ENCODE assay signal across 26 cellular contexts in the genomic region with DNA sequence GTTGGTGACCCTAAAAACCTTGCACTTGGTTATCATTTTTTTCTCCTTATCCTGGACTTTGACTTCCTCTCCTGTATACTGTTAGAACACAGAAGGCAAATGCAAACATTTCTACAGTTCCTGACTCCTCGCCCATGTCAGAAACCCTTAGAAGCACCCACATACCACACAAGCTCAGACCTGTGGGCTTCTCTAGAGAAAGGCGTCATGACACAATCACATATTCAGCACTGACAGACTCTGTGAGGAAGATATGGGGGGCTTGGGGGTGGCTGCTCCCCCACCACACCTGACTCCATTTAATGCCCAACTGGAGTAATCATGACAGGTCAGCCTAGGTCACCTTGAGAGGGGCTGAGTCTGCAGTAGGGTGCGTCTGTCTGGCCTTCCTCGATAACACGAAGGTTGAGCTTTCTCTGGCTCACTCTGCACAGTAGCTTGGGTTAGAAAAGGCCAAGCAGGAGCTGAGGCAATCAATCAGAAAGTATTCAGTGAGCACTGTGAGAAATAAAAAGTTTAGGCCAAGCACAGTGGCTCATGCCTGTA. TPM values are rescaled to one million over a fixed set of nuclear protein-coding genes. Genes with fewer than 3 reads are reported as not detected.
"Had no signal": no experiment of that assay in that cellular context is flagged by ENCODE, and none has a peak within 500 bp of the region (broad histone marks: within the 10 kb centered on the region; RNA-seq: fewer than 3 reads in every experiment).

No MANE protein-coding gene starts in this region.

- H3K36me3 ChIP-seq: adrenal gland, brain microvascular endothelial cell, pancreas, stomach, suprapubic skin, tibial artery, upper lobe of right lung had no signal

- DNase-seq: activated CD4-positive, alpha-beta T cell treated with anti-CD3 and anti-CD28 coated beads for 36 hours; activated CD4-positive, CD25-positive, alpha-beta regulatory T cell; activated CD8-positive, alpha-beta memory T cell treated with anti-CD3 and anti-CD28 coated beads for 24 hours; activated effector memory CD4-positive, alpha-beta T cell treated with Interleukin-2 at 50 U/mL for 16 hours; activated naive CD4-positive, alpha-beta T cell treated with Interleukin-2 at 50 U/mL for 16 hours; adrenal gland; brain microvascular endothelial cell; caudate nucleus; dermis blood vessel endothelial cell; effector CD4-positive, alpha-beta T cell; islet precursor cell; left cardiac atrium; left ventricle myocardium superior; naive thymus-derived CD4-positive, alpha-beta T cell; pancreas; psoas muscle; stimulated activated CD4-positive, alpha-beta T cell treated with anti-CD3 and anti-CD28 coated beads, Interleukin-15, amount 100 ng/mL, for 24 hours; stimulated activated CD4-positive, alpha-beta T cell treated with anti-CD3 and anti-CD28 coated beads, Interleukin-2, amount 100 ng/mL, for 24 hours; stimulated activated naive B cell treated with anti-CD40 and anti-IgM and Interleukin-4, amounts not matched to agents 10 μg/mL and 1 μg/mL and 100 μg/mL, for 72 hours; stomach; T-helper 1 cell; tibial artery; upper lobe of right lung had no signal

- H3K4me1 ChIP-seq: adrenal gland, pancreas, psoas muscle, stomach, suprapubic skin, upper lobe of right lung had no signal

- H3K4me3 ChIP-seq: adrenal gland, pancreas, psoas muscle, stomach, suprapubic skin, tibial artery, upper lobe of right lung had no signal

- H3K27me3 ChIP-seq: adrenal gland, brain microvascular endothelial cell, pancreas, stomach, suprapubic skin, tibial artery, upper lobe of right lung had no signal

- H3K4me3 Mint-ChIP-seq: activated CD4-positive, alpha-beta T cell treated with anti-CD3 and anti-CD28 coated beads for 36 hours; activated naive CD8-positive, alpha-beta T cell; naive thymus-derived CD4-positive, alpha-beta T cell; stimulated activated naive B cell treated with anti-CD40 and anti-IgM and Interleukin-4, amounts not matched to agents 10 μg/mL and 1 μg/mL and 100 μg/mL, for 72 hours; T-helper 2 cell treated with Interferon-gamma antibody and Interleukin-4, amounts not matched to agents 5 μg/mL and 100 μg/mL, for 36 hours had no signal

- H3K27ac ChIP-seq: adrenal gland, brain microvascular endothelial cell, pancreas, psoas muscle, stomach, suprapubic skin, tibial artery, upper lobe of right lung had no signal

- H3K27me3 Mint-ChIP-seq: activated naive CD8-positive, alpha-beta T cell; stimulated activated naive B cell treated with anti-CD40 and anti-IgM and Interleukin-4, amounts not matched to agents 10 μg/mL and 1 μg/mL and 100 μg/mL, for 72 hours had no signal

- H3K27ac Mint-ChIP-seq: activated CD4-positive, alpha-beta T cell treated with anti-CD3 and anti-CD28 coated beads for 36 hours; activated naive CD8-positive, alpha-beta T cell; naive thymus-derived CD4-positive, alpha-beta T cell; stimulated activated naive B cell treated with anti-CD40 and anti-IgM and Interleukin-4, amounts not matched to agents 10 μg/mL and 1 μg/mL and 100 μg/mL, for 72 hours; T-helper 2 cell treated with Interferon-gamma antibody and Interleukin-4, amounts not matched to agents 5 μg/mL and 100 μg/mL, for 36 hours had no signal

- ATAC-seq: activated CD4-positive, alpha-beta T cell treated with anti-CD3 and anti-CD28 coated beads for 36 hours; left cardiac atrium; left ventricle myocardium superior; naive thymus-derived CD4-positive, alpha-beta T cell; pancreas; psoas muscle; stimulated activated naive B cell treated with anti-CD40 and anti-IgM and Interleukin-4, amounts not matched to agents 10 μg/mL and 1 μg/mL and 100 μg/mL, for 72 hours; upper lobe of right lung had no signal

- H3K9me3 ChIP-seq: adrenal gland, pancreas, psoas muscle, suprapubic skin, tibial artery, upper lobe of right lung had no signal

- H3K4me1 Mint-ChIP-seq: activated CD4-positive, alpha-beta T cell treated with anti-CD3 and anti-CD28 coated beads for 36 hours; naive thymus-derived CD4-positive, alpha-beta T cell had no signal

RNA-seq across cellular contexts. Expression of gene CCDC3, which starts 50.9 kb away (rescaled TPM):
- polyA plus RNA-seq: naive thymus-derived CD4-positive, alpha-beta T cell had no signal
